ENCODE assay signal across 9 cellular contexts in the genomic region with DNA sequence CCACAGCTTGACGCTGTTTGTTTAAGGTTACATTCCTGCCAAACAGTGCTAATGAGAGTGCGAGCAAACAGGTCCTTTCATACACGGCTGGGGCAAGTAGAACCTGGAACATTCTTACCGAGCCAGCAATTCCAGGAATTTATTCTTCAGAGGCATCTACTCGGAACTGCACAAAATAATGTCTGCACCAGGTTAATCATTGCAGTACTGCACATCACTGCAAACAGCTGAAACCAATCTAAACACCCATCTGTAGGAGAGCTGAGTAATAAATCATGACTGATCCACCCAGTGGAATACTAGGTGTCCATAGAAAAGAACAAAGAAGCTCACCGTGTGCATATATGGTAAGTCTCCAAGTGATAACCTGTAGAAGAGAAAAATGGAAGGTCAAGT. TPM values are rescaled to one million over a fixed set of nuclear protein-coding genes. Genes with fewer than 3 reads are reported as not detected.
DNase-seq lines count a peak whose midpoint lies in the region; TF ChIP-seq lines count a peak whose summit lies in the region.
"Had no signal": no experiment of that assay in that cellular context is flagged by ENCODE, and none has a peak within 500 bp of the region (broad histone marks: within the 10 kb centered on the region; RNA-seq: fewer than 3 reads in every experiment).

No MANE protein-coding gene starts in this region.

- TF ChIP-seq CTCF in epithelial cell of proximal tubule (conservative IDR thresholded peaks at IDR 0.05; ENCODE audit: low read depth, low read length) (no peak), osteoblast (IDR thresholded peaks at IDR 0.05; ENCODE audit: extremely low read depth, low read depth, low read length) (no peak)

- no peak overlapping the region for H2AFZ ChIP-seq in osteoblast (ENCODE audit: low read length)

- H3K9me3 ChIP-seq in osteoblast (ENCODE audit: low read depth, low read length), result no peaks in the 10 kb centered on the region
- H3K9me3 ChIP-seq: psoas muscle had no signal

- peak; percentile 84 for DNase-seq in DMS53 (lab: John Stamatoyannopoulos, UW)
- peak; percentile 80 for DNase-seq in NCI-H2227 treated with DMSO at 0.1 percent for 48 hours (lab: John Stamatoyannopoulos, UW)
- DNase-seq in epithelial cell of proximal tubule (ENCODE audit: low read depth), result peak; percentile 95
- DNase-seq in osteoblast (ENCODE audit: insufficient read length, low spot score, missing footprints), result peak; percentile 58
- no peak for DNase-seq in NCI-H345 treated with DMSO at 0.1 percent for 48 hours (lab: John Stamatoyannopoulos, UW; ENCODE audit: unreplicated experiment)
- DNase-seq in KG1 (lab: John Stamatoyannopoulos, UW), result no peak
- no peak for DNase-seq in NCI-H2081 (lab: John Stamatoyannopoulos, UW)
- DNase-seq: dermis blood vessel endothelial cell, psoas muscle had no signal

- H3K79me2 ChIP-seq in osteoblast (ENCODE audit: insufficient read depth, low read length), result peaks cover 23% of the 10 kb centered on the region

- H3K27ac ChIP-seq in osteoblast (ENCODE audit: low read depth, low read length), result no peak overlapping the region

- H4K20me1 ChIP-seq in osteoblast (ENCODE audit: insufficient read depth, low read length), result no peaks in the 10 kb centered on the region

- H3K4me1 ChIP-seq in osteoblast (ENCODE audit: insufficient read depth, low read length), result peaks cover 19% of the 10 kb centered on the region

- peak overlapping the region; percentile 90 for H3K4me2 ChIP-seq in osteoblast (ENCODE audit: insufficient read depth, low read length)

- H3K4me3 ChIP-seq in epithelial cell of proximal tubule (ENCODE audit: low read depth, low read length) (peak overlapping the region; percentile 81), osteoblast (ENCODE audit: insufficient read depth, low read length) (no peak overlapping the region)

- no peaks in the 10 kb centered on the region for H3K27me3 ChIP-seq in osteoblast (ENCODE audit: insufficient read depth, low read length)

- H3K36me3 ChIP-seq in osteoblast (ENCODE audit: insufficient read depth, low read length), result peaks cover 8% of the 10 kb centered on the region

RNA-seq across cellular contexts. Expression of gene ZNF579, which starts 1.2 kb away (rescaled TPM):
- total RNA-seq in epithelial cell of proximal tubule (10.0 and 11.4 TPM in 2 replicates), osteoblast (6.9 and 7.4 TPM in 2 replicates)

RNA-seq across cellular contexts. Expression of gene FIZ1, which starts 17.5 kb away (rescaled TPM):
- 5.5 and 9.7 TPM in 2 replicates for total RNA-seq in epithelial cell of proximal tubule
- 2.9 and 3.6 TPM in 2 replicates for total RNA-seq in osteoblast

RNA-seq across cellular contexts. Expression of gene ZNF524, which starts 18.3 kb away (rescaled TPM):
- 16.4 and 18.0 TPM in 2 replicates for total RNA-seq in epithelial cell of proximal tubule
- 11.2 TPM in 2 replicates for total RNA-seq in osteoblast

RNA-seq across cellular contexts. Expression of gene ZNF865, which starts 23.6 kb away (rescaled TPM):
- total RNA-seq in epithelial cell of proximal tubule, result 3.4 and 6.2 TPM in 2 replicates
- total RNA-seq in osteoblast, result 1.4 and 1.5 TPM in 2 replicates

RNA-seq across cellular contexts. Expression of gene SBK3, which starts 36.5 kb away (rescaled TPM):
- 0.23 TPM in 1 of 2 replicates, not detected in the other for total RNA-seq in epithelial cell of proximal tubule
- not detected in 2 replicates for total RNA-seq in osteoblast

Comparison
In these comparisons a context has a peak if more than half of its experiments do, and no peak if none do; other contexts are left out.
1. DNase-seq: peak in DMS53 (single experiment), NCI-H2227 treated with DMSO at 0.1 percent for 48 hours (single experiment), epithelial cell of proximal tubule (single experiment) and osteoblast (single experiment); none in NCI-H345 treated with DMSO at 0.1 percent for 48 hours (single experiment), KG1 (single experiment) and NCI-H2081 (0 of 2).